In the genomic region with DNA sequence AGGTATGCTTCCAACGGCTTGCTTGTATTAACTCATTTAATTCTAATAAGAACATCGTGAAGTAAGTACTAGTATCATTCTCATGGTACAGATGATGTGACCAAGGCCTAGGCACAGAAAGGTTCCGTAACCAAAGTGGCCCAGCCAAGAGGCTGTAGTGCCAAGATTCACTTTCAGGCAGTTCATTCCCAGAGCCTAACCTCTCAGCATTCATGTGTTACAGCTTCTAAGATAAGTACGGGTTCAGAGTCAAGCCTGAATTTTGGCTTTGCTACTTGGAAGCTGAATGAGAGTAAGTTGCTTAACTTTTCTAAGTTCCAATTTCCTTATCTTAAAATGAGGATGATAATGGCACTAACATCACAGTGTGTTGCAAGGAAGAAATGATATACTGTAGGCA, we compare ENCODE assay signal across 19 cellular contexts.
DNase-seq lines count a peak whose midpoint lies in the region; ATAC-seq and TF ChIP-seq lines count a peak whose summit lies in the region.
"Had no signal": no experiment of that assay in that cellular context is flagged by ENCODE, and none has a peak within 500 bp of the region (broad histone marks: within the 10 kb centered on the region; RNA-seq: fewer than 3 reads in every experiment).

No MANE protein-coding gene starts in this region.

- H3K27me3 ChIP-seq in testis: no peaks in the 10 kb centered on the region
- H3K27me3 ChIP-seq: SJCRH30 had no signal

- no peak overlapping the region for H3K27ac ChIP-seq in testis
- H3K27ac ChIP-seq: 22Rv1, PC-9, RWPE1, SJCRH30 had no signal

- H3K36me3 ChIP-seq in testis (ENCODE audit: low read depth, missing control alignments): no peaks in the 10 kb centered on the region
- H3K36me3 ChIP-seq: SJCRH30 had no signal

- H3K4me1 ChIP-seq in testis: peaks cover 8% of the 10 kb centered on the region
- H3K4me1 ChIP-seq: SJCRH30 had no signal

- no peak for TF ChIP-seq POLR2A in testis (IDR thresholded peaks at IDR 0.05)

- no peak overlapping the region for H3K4me3 ChIP-seq in testis
- H3K4me3 ChIP-seq: PC-9, SJCRH30 had no signal

- intact Hi-C loops in Right ventricle myocardium inferior (cut with DNase I) (no loop called here), cardiac septum (cut with DNase I) (no loop called here), left ventricle myocardium superior (cut with micrococcal nuclease) (no loop called here), testis (cut with DNase I; ENCODE audit: low total_unique reads) (no loop called here)

- WGBS in testis, 2 donors: 45 to 49% methylated on average over 4 of the region's 4 CpGs

- DNase-seq in Right ventricle myocardium inferior (ENCODE audit: missing footprints) (peak; percentile 50), cardiac septum (ENCODE audit: low spot score) (no peak), left ventricle myocardium superior (peak; percentile 48), testis (peak; percentile 33), amygdala (lab: John Stamatoyannopoulos, UW) (no peak), hypothalamus (lab: John Stamatoyannopoulos, UW) (no peak), NCI-H2081 (lab: John Stamatoyannopoulos, UW) (no peak), T-helper 9 cell (no peak)
- DNase-seq: DMS79, KG1, NCI-H1105 treated with DMSO at 0.1 percent for 48 hours, NCI-H1694 treated with DMSO at 0.1 percent for 48 hours, NCI-H2107, NCI-H345, NCI-H524 treated with DMSO at 0.1 percent for 48 hours, PC-9, SJCRH30 had no signal

- TF ChIP-seq CTCF in testis (IDR thresholded peaks at IDR 0.05): no peak

- H3K9me3 ChIP-seq in testis: no peaks in the 10 kb centered on the region
- H3K9me3 ChIP-seq: SJCRH30 had no signal

- ATAC-seq in Right ventricle myocardium inferior (peak; percentile 99), left ventricle myocardium superior (peak; percentile 99)

Comparison
In these comparisons a context has a peak if more than half of its experiments do, and no peak if none do; other contexts are left out.
1. DNase-seq: peak in Right ventricle myocardium inferior (single experiment), left ventricle myocardium superior (single experiment) and testis (single experiment); none in cardiac septum (single experiment), amygdala (0 of 56), hypothalamus (0 of 51), NCI-H2081 (0 of 2) and T-helper 9 cell (single experiment).